In genomic region chr7:22561895-22562593, GRCh38 we compare ENCODE assay signal across 10 cellular contexts.
A peak's percentile ranks its signal among the peaks of the same experiment; 100 is the strongest.
DNase-seq lines count a peak whose midpoint lies in the region; ATAC-seq and TF ChIP-seq lines count a peak whose summit lies in the region.
"Had no signal": no experiment of that assay in that cellular context is flagged by ENCODE, and none has a peak within 500 bp of the region (broad histone marks: within the 10 kb centered on the region; RNA-seq: fewer than 3 reads in every experiment).

No MANE protein-coding gene starts in this region.

- TF ChIP-seq CTCF in activated CD8-positive, alpha-beta T cell treated with anti-CD3 and anti-CD28 coated beads for 36 hours (IDR thresholded peaks at IDR 0.05), result no peak
- TF ChIP-seq CTCF in lower lobe of right lung (IDR thresholded peaks at IDR 0.05), result no peak

- no peaks in the 10 kb centered on the region for H3K79me2 ChIP-seq in GM23248 (ENCODE audit: insufficient read depth)

- peaks cover 65 to 81% (median 72%) of the 10 kb centered on the region in 10 experiments for H3K4me1 ChIP-seq in BLaER1 treated with 17β-estradiol and CSF1 and Interleukin-3, amounts not matched to agents 10 nM and 100 nM
- H3K4me1 ChIP-seq in GM23248 (ENCODE audit: insufficient read depth) (peaks cover 62% of the 10 kb centered on the region), lower lobe of right lung (peaks cover 71% of the 10 kb centered on the region)

- peak overlapping the region; percentile 76 to 99 (median 94) for H3K4me2 ChIP-seq in BLaER1 treated with 17β-estradiol and CSF1 and Interleukin-3, amounts not matched to agents 10 nM and 100 nM
- H3K4me2 ChIP-seq in GM23248 (ENCODE audit: unreplicated experiment), result peak overlapping the region; percentile 64

- no peaks in the 10 kb centered on the region for H3K9me2 ChIP-seq in GM23248 (ENCODE audit: insufficient read depth)

- H4K20me1 ChIP-seq in BLaER1 treated with 17β-estradiol and CSF1 and Interleukin-3, amounts not matched to agents 10 nM and 100 nM, result no peaks in the 10 kb centered on the region
- no peaks in the 10 kb centered on the region for H4K20me1 ChIP-seq in GM23248 (ENCODE audit: insufficient read depth)

- in situ Hi-C loops in GM23248 (cut with MboI), result no loop called here

- no peak overlapping the region for H3K27ac Mint-ChIP-seq in activated CD8-positive, alpha-beta T cell treated with anti-CD3 and anti-CD28 coated beads for 36 hours

- H3K9ac ChIP-seq in BLaER1 treated with 17β-estradiol and CSF1 and Interleukin-3, amounts not matched to agents 10 nM and 100 nM, result peak overlapping the region in 3 of 11 experiments; percentile 75 to 87 (median 85); a peak in 4 of 22 replicates
- H3K9ac ChIP-seq in GM23248, result peak overlapping the region; percentile 65

- H3K4me3 Mint-ChIP-seq in activated CD8-positive, alpha-beta T cell treated with anti-CD3 and anti-CD28 coated beads for 36 hours, result no peak overlapping the region

- H3K9me3 ChIP-seq in BLaER1 treated with 17β-estradiol and CSF1 and Interleukin-3, amounts not matched to agents 10 nM and 100 nM (replicated peaks in 1 of 11), result no peaks in the 10 kb centered on the region
- H3K9me3 ChIP-seq in GM23248 (ENCODE audit: low read depth), result no peaks in the 10 kb centered on the region
- no peaks in the 10 kb centered on the region for H3K9me3 ChIP-seq in lower lobe of right lung

- DNase-seq in GM23248 (peak; percentile 32), lower lobe of right lung (no peak), pons (ENCODE audit: low spot score) (no peak), NCI-H2171 (lab: John Stamatoyannopoulos, UW) (no peak), NCI-H345 (lab: John Stamatoyannopoulos, UW) (no peak)
- peak; percentile 25 for DNase-seq in activated CD8-positive, alpha-beta T cell treated with anti-CD3 and anti-CD28 coated beads for 36 hours
- DNase-seq: effector CD4-positive, alpha-beta T cell had no signal

- no peaks in the 10 kb centered on the region for H3K36me3 Mint-ChIP-seq in activated CD8-positive, alpha-beta T cell treated with anti-CD3 and anti-CD28 coated beads for 36 hours (ENCODE audit: low read depth)

- WGBS in GM23248 (ENCODE audit: low coverage in 1 of 2, low lambda C conversion rate in 2 of 2, missing lambda C conversion rate in 2 of 2), 2 experiments, result 59 to 70% methylated on average over 5 of the region's 5 CpGs

- H3K4me3 ChIP-seq in BLaER1 treated with 17β-estradiol and CSF1 and Interleukin-3, amounts not matched to agents 10 nM and 100 nM, result peak overlapping the region in 1 of 10 experiments; percentile 61; a peak in 2 of 20 replicates
- H3K4me3 ChIP-seq in GM23248 (peak overlapping the region; percentile 45), lower lobe of right lung (no peak overlapping the region)

- intact Hi-C loops in activated CD8-positive, alpha-beta T cell treated with anti-CD3 and anti-CD28 coated beads for 36 hours (cut with micrococcal nuclease), result loop anchor here (5.0 kb wide), 2 partner anchors 220 to 495 kb away; no protein-coding TSS in a partner anchor
- intact Hi-C loops in lower lobe of right lung (cut with DNase I), result loop anchor here (10.0 kb wide), 1 partner anchor 163 kb away; the partner anchor contains the start of gene IL6

- H3K27me3 Mint-ChIP-seq in activated CD8-positive, alpha-beta T cell treated with anti-CD3 and anti-CD28 coated beads for 36 hours, result peaks cover 30% of the 10 kb centered on the region

- H3K36me3 ChIP-seq in BLaER1 treated with 17β-estradiol and CSF1 and Interleukin-3, amounts not matched to agents 10 nM and 100 nM, result peaks cover 0 to 6% (median 0%) of the 10 kb centered on the region in 11 experiments; a peak in 2 of 22 replicates
- H3K36me3 ChIP-seq in GM23248 (ENCODE audit: low read depth) (no peaks in the 10 kb centered on the region), lower lobe of right lung (no peaks in the 10 kb centered on the region)

- peaks cover 38% of the 10 kb centered on the region for H3K4me1 Mint-ChIP-seq in activated CD8-positive, alpha-beta T cell treated with anti-CD3 and anti-CD28 coated beads for 36 hours (ENCODE audit: low read depth)

- ATAC-seq in activated CD8-positive, alpha-beta T cell treated with anti-CD3 and anti-CD28 coated beads for 36 hours, result no peak
- no peak for ATAC-seq in lower lobe of right lung
- ATAC-seq in HG02884 (IDR thresholded peaks at IDR 0.05; ENCODE audit: unreplicated experiment), result no peak

- no peak overlapping the region for H2AFZ ChIP-seq in GM23248

- peak overlapping the region in 2 of 11 experiments; percentile 81 to 87; a peak in 2 of 22 replicates for H3K27ac ChIP-seq in BLaER1 treated with 17β-estradiol and CSF1 and Interleukin-3, amounts not matched to agents 10 nM and 100 nM
- H3K27ac ChIP-seq in GM23248 (peak overlapping the region; percentile 83), lower lobe of right lung (peak overlapping the region; percentile 71)
- H3K27ac ChIP-seq: HL-60 had no signal

- POLR2A ChIA-PET in activated CD8-positive, alpha-beta T cell treated with anti-CD3 and anti-CD28 coated beads for 36 hours (lab: Charles Lee), result interaction anchor here (1.6 kb wide), 1 partner anchor 164 kb away, joined by 3 read pairs; the partner anchor contains the start of gene IL6

- peaks cover 0 to 11% (median 0%) of the 10 kb centered on the region in 11 experiments; a peak in 2 of 22 replicates for H3K27me3 ChIP-seq in BLaER1 treated with 17β-estradiol and CSF1 and Interleukin-3, amounts not matched to agents 10 nM and 100 nM
- H3K27me3 ChIP-seq in GM23248 (replicated peaks; ENCODE audit: insufficient read depth), result no peaks in the 10 kb centered on the region
- H3K27me3 ChIP-seq in lower lobe of right lung (ENCODE audit: low read depth), result no peaks in the 10 kb centered on the region

- CTCF ChIA-PET in activated CD8-positive, alpha-beta T cell treated with anti-CD3 and anti-CD28 coated beads for 36 hours (lab: Charles Lee), result interaction anchor here (0.9 to 15.1 kb wide), 10 partner anchors 48 to 493 kb away, joined by 3 to 392 read pairs (median 6); partner anchors contain the start of gene IL6

- H3K9me3 Mint-ChIP-seq in activated CD8-positive, alpha-beta T cell treated with anti-CD3 and anti-CD28 coated beads for 36 hours, result no peaks in the 10 kb centered on the region

- H3F3A ChIP-seq in GM23248 (ENCODE audit: insufficient read depth), result peaks cover 52% of the 10 kb centered on the region

Comparison
In these comparisons a context has a peak if more than half of its experiments do, and no peak if none do; other contexts are left out.
1. DNase-seq: peak in GM23248 (single experiment) and activated CD8-positive, alpha-beta T cell treated with anti-CD3 and anti-CD28 coated beads for 36 hours (single experiment); none in lower lobe of right lung (single experiment), pons (single experiment), NCI-H2171 (single experiment) and NCI-H345 (single experiment).